ENCODE assay signal across 9 cellular contexts in the genomic region with DNA sequence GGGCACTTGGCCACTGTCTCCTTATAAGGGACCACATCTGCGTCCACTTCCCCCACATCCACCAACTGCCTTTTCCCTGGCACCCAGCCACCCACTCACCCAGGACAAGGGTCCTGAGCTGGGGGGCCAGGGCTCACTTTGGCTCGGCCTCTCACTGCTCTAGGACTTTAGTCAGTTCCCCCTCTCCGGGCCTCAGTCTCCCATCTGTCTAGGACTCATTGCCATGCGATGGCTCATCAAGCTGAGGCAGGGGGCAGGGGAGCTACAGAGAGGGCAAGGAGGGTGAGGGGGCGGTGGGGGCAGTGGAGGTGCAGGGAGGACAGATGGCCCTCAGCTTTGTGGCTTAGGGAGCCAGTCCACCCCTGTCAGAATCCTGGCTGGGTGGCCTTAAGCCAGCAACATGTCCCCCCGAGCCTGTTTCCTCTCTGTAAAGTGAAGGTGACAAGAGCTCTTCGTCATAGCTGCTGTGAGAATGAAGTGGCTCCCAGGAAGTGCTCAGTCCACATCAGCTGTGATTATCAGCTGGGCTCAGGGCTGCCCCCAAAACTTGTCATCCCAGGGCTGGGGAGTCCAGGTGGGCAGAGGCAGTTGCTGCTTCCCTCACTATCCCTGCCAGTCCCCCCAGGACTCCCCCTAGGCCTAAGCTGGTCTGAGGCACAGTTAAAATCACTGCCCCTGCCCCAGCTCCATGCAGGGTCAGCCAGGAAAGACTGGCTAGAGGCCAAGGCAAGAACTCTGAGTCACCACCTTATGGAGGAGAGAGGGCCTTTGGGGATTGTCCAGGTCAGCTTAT. TPM values are rescaled to one million over a fixed set of nuclear protein-coding genes. Genes with fewer than 3 reads are reported as not detected.
A peak's percentile ranks its signal among the peaks of the same experiment; 100 is the strongest.
DNase-seq lines count a peak whose midpoint lies in the region; TF ChIP-seq lines count a peak whose summit lies in the region.
"Had no signal": no experiment of that assay in that cellular context is flagged by ENCODE, and none has a peak within 500 bp of the region (broad histone marks: within the 10 kb centered on the region; RNA-seq: fewer than 3 reads in every experiment).

No MANE protein-coding gene starts in this region.

- H3K27ac ChIP-seq in suprapubic skin = peak overlapping the region; percentile 34

- H3K27ac Mint-ChIP-seq in activated naive CD4-positive, alpha-beta T cell treated with anti-CD3 and anti-CD28 coated beads, Interleukin-2, amount 10 ng/mL, durations not matched to agents 7 days and 5 days = peak overlapping the region; percentile 98
- peak overlapping the region; percentile 98 for H3K27ac Mint-ChIP-seq in T-helper 2 cell treated with Interferon-gamma antibody and Interleukin-4, amounts not matched to agents 5 μg/mL and 100 μg/mL, for 36 hours

- CTCF ChIA-PET in activated naive CD4-positive, alpha-beta T cell treated with anti-CD3 and anti-CD28 coated beads, Interleukin-2, amount 10 ng/mL, durations not matched to agents 7 days and 5 days (lab: Charles Lee) = interaction anchor here (0.6 to 2.5 kb wide), 9 partner anchors 9 to 191 kb away, joined by 3 to 12 read pairs (median 4); no protein-coding TSS in a partner anchor

- H3K9me3 Mint-ChIP-seq in activated naive CD4-positive, alpha-beta T cell treated with anti-CD3 and anti-CD28 coated beads, Interleukin-2, amount 10 ng/mL, durations not matched to agents 7 days and 5 days = no peaks in the 10 kb centered on the region
- H3K9me3 Mint-ChIP-seq in T-helper 2 cell treated with Interferon-gamma antibody and Interleukin-4, amounts not matched to agents 5 μg/mL and 100 μg/mL, for 36 hours = no peaks in the 10 kb centered on the region
- H3K9me3 Mint-ChIP-seq: nephron had no signal

- peaks cover 84% of the 10 kb centered on the region for H3K36me3 Mint-ChIP-seq in activated naive CD4-positive, alpha-beta T cell treated with anti-CD3 and anti-CD28 coated beads, Interleukin-2, amount 10 ng/mL, durations not matched to agents 7 days and 5 days
- peaks cover 85% of the 10 kb centered on the region for H3K36me3 Mint-ChIP-seq in T-helper 2 cell treated with Interferon-gamma antibody and Interleukin-4, amounts not matched to agents 5 μg/mL and 100 μg/mL, for 36 hours (ENCODE audit: low read depth)

- H3K9me3 ChIP-seq in suprapubic skin = no peaks in the 10 kb centered on the region

- peak; percentile 63 for DNase-seq in activated naive CD4-positive, alpha-beta T cell treated with anti-CD3 and anti-CD28 coated beads, Interleukin-2, amount 10 ng/mL, durations not matched to agents 7 days and 5 days
- no peak for DNase-seq in activated naive CD4-positive, alpha-beta T cell treated with anti-CD3 and anti-CD28 coated beads, Interleukin-2, amount 50 U/mL, for 16 hours
- no peak for DNase-seq in T-helper 2 cell treated with Interferon-gamma antibody and Interleukin-4, amounts not matched to agents 5 μg/mL and 100 μg/mL, for 36 hours (ENCODE audit: low spot score)
- DNase-seq in fibroblast of peridontal ligament (ENCODE audit: extremely low read depth) (peak; percentile 74), suprapubic skin (ENCODE audit: low spot score in 2 of 2) (no peak), DMS53 treated with DMSO at 0.1 percent for 48 hours (lab: John Stamatoyannopoulos, UW; ENCODE audit: unreplicated experiment) (no peak), ecto neural progenitor cell (ENCODE audit: low spot score) (no peak), D341Med (ENCODE audit: low spot score) (no peak)

- H3K4me3 ChIP-seq in suprapubic skin = no peak overlapping the region

- TF ChIP-seq EP300 in suprapubic skin (IDR thresholded peaks at IDR 0.05) = no peak

- peaks cover 92% of the 10 kb centered on the region for H3K4me1 Mint-ChIP-seq in activated naive CD4-positive, alpha-beta T cell treated with anti-CD3 and anti-CD28 coated beads, Interleukin-2, amount 10 ng/mL, durations not matched to agents 7 days and 5 days
- peaks cover 80% of the 10 kb centered on the region for H3K4me1 Mint-ChIP-seq in T-helper 2 cell treated with Interferon-gamma antibody and Interleukin-4, amounts not matched to agents 5 μg/mL and 100 μg/mL, for 36 hours (ENCODE audit: low read depth)

- peaks cover 24% of the 10 kb centered on the region for H3K4me1 ChIP-seq in suprapubic skin

- H3K27me3 ChIP-seq in suprapubic skin = peaks cover 17% of the 10 kb centered on the region

- H3K4me3 Mint-ChIP-seq in activated naive CD4-positive, alpha-beta T cell treated with anti-CD3 and anti-CD28 coated beads, Interleukin-2, amount 10 ng/mL, durations not matched to agents 7 days and 5 days = peak overlapping the region; percentile 71
- peak overlapping the region; percentile 72 for H3K4me3 Mint-ChIP-seq in T-helper 2 cell treated with Interferon-gamma antibody and Interleukin-4, amounts not matched to agents 5 μg/mL and 100 μg/mL, for 36 hours
- H3K4me3 Mint-ChIP-seq: nephron had no signal

- no peaks in the 10 kb centered on the region for H3K36me3 ChIP-seq in suprapubic skin

- no peak for TF ChIP-seq CTCF in suprapubic skin (IDR thresholded peaks at IDR 0.05)

- 49% methylated on average over 2 of the region's 7 CpGs for WGBS in suprapubic skin

- TF ChIP-seq POLR2A in suprapubic skin (IDR thresholded peaks at IDR 0.05) = no peak

- no peaks in the 10 kb centered on the region for H3K27me3 Mint-ChIP-seq in activated naive CD4-positive, alpha-beta T cell treated with anti-CD3 and anti-CD28 coated beads, Interleukin-2, amount 10 ng/mL, durations not matched to agents 7 days and 5 days
- no peaks in the 10 kb centered on the region for H3K27me3 Mint-ChIP-seq in T-helper 2 cell treated with Interferon-gamma antibody and Interleukin-4, amounts not matched to agents 5 μg/mL and 100 μg/mL, for 36 hours (ENCODE audit: low read depth)

RNA-seq across cellular contexts. Expression of a gene that starts 14.9 kb away (rescaled TPM):
- total RNA-seq in suprapubic skin = 1 to 10 TPM; 1.9 to 3.9 (median 3.0) TPM

RNA-seq across cellular contexts. Expression of a gene that starts 16.9 kb away (rescaled TPM):
- not detected for total RNA-seq in suprapubic skin

RNA-seq across cellular contexts. Expression of a gene that starts 41.2 kb away (rescaled TPM):
- 1 to 10 TPM; 1.2 to 8.4 (median 2.7) TPM for total RNA-seq in suprapubic skin

RNA-seq across cellular contexts. Expression of a gene that starts 53.1 kb away (rescaled TPM):
- 1 to 10 TPM in 3 of 4 donors, under 1 TPM in 1; 0.55 to 4.3 (median 2.7) TPM for total RNA-seq in suprapubic skin

Comparison
In these comparisons a context has a peak if more than half of its experiments do, and no peak if none do; other contexts are left out.
1. DNase-seq: peak in activated naive CD4-positive, alpha-beta T cell treated with anti-CD3 and anti-CD28 coated beads, Interleukin-2, amount 10 ng/mL, durations not matched to agents 7 days and 5 days (single experiment) and fibroblast of peridontal ligament (single experiment); none in activated naive CD4-positive, alpha-beta T cell treated with anti-CD3 and anti-CD28 coated beads, Interleukin-2, amount 50 U/mL, for 16 hours (single experiment), T-helper 2 cell treated with Interferon-gamma antibody and Interleukin-4, amounts not matched to agents 5 μg/mL and 100 μg/mL, for 36 hours (single experiment), suprapubic skin (0 of 2), DMS53 treated with DMSO at 0.1 percent for 48 hours (single experiment), ecto neural progenitor cell (single experiment) and D341Med (single experiment).